ENCODE assay signal across 11 cellular contexts in genomic region chr21:41368361-41369104, GRCh38. TPM values are rescaled to one million over a fixed set of nuclear protein-coding genes. Genes with fewer than 3 reads are reported as not detected.
DNase-seq lines count a peak whose midpoint lies in the region; ATAC-seq and TF ChIP-seq lines count a peak whose summit lies in the region.
"Had no signal": no experiment of that assay in that cellular context is flagged by ENCODE, and none has a peak within 500 bp of the region (broad histone marks: within the 10 kb centered on the region; RNA-seq: fewer than 3 reads in every experiment).

No MANE protein-coding gene starts in this region.

- peak overlapping the region; percentile 70 for H3K4me3 ChIP-seq in SU-DHL-6 (ENCODE audit: insufficient read depth, low read length, poor library complexity, severe bottlenecking)
- H3K4me3 ChIP-seq in lower lobe of right lung: peak overlapping the region; percentile 53
- peak overlapping the region; percentile 35 to 52 for H3K4me3 ChIP-seq in tibial artery

- no peak for ATAC-seq in lower lobe of right lung

- no peaks in the 10 kb centered on the region for H3K9me2 ChIP-seq in SU-DHL-6 (replicated peaks; ENCODE audit: insufficient read depth, low read length)

- TF ChIP-seq CTCF in SU-DHL-6 (IDR thresholded peaks at IDR 0.05; ENCODE audit: insufficient read depth, low read length, poor library complexity, severe bottlenecking) (no peak), lower lobe of right lung (IDR thresholded peaks at IDR 0.05) (no peak), tibial artery (IDR thresholded peaks at IDR 0.05) (no peak)

- H3K4me3 Mint-ChIP-seq in activated naive CD4-positive, alpha-beta T cell treated with anti-CD3 and anti-CD28 coated beads for 36 hours: peak overlapping the region; percentile 77

- H3K79me2 ChIP-seq in SU-DHL-6 (ENCODE audit: insufficient read depth, low read length): peaks cover 37% of the 10 kb centered on the region

- no peaks in the 10 kb centered on the region for H3K36me3 ChIP-seq in SU-DHL-6 (ENCODE audit: low read length)
- peaks cover 6% of the 10 kb centered on the region for H3K36me3 ChIP-seq in lower lobe of right lung
- H3K36me3 ChIP-seq in tibial artery: no peaks in the 10 kb centered on the region

- no peaks in the 10 kb centered on the region for H3K9me3 Mint-ChIP-seq in activated naive CD4-positive, alpha-beta T cell treated with anti-CD3 and anti-CD28 coated beads for 36 hours
- H3K9me3 Mint-ChIP-seq: nephron progenitor cell had no signal

- intact Hi-C loops in activated naive CD4-positive, alpha-beta T cell treated with anti-CD3 and anti-CD28 coated beads for 36 hours (cut with micrococcal nuclease): loop anchor here (1.0 to 10.0 kb wide), 3 partner anchors 86 to 1036 kb away; partner anchors contain the start of gene UBASH3A
- intact Hi-C loops in lower lobe of right lung (cut with DNase I): no loop called here
- intact Hi-C loops in tibial artery (cut with DNase I; ENCODE audit: low total_unique reads): no loop called here

- H3K27ac ChIP-seq in SU-DHL-6 (ENCODE audit: low read depth, low read length) (peak overlapping the region; percentile 83), lower lobe of right lung (peak overlapping the region; percentile 56), tibial artery (no peak overlapping the region)

- H3K27ac Mint-ChIP-seq in activated naive CD4-positive, alpha-beta T cell treated with anti-CD3 and anti-CD28 coated beads for 36 hours: peak overlapping the region; percentile 90
- H3K27ac Mint-ChIP-seq: nephron progenitor cell had no signal

- peaks cover 3% of the 10 kb centered on the region for H3K36me3 Mint-ChIP-seq in activated naive CD4-positive, alpha-beta T cell treated with anti-CD3 and anti-CD28 coated beads for 36 hours (ENCODE audit: low read depth)

- DNase-seq in activated naive CD4-positive, alpha-beta T cell treated with anti-CD3 and anti-CD28 coated beads for 36 hours: no peak
- DNase-seq in activated naive CD4-positive, alpha-beta T cell (lab: John Stamatoyannopoulos, UW): no peak
- DNase-seq in lower lobe of right lung (no peak), tibial artery (peak in 1 of 2 donors; percentile 39), NCI-H2196 (lab: John Stamatoyannopoulos, UW; ENCODE audit: unreplicated experiment) (no peak)
- no peak for DNase-seq in activated CD4-positive, CD25-positive, alpha-beta regulatory T cell (lab: John Stamatoyannopoulos, UW)
- no peak for DNase-seq in stimulated activated CD4-positive, alpha-beta T cell treated with anti-CD3 and anti-CD28 coated beads, Interleukin-4, amount 100 ng/mL, for 1 hour
- DNase-seq: NCI-H1694 had no signal

- peaks cover 19% of the 10 kb centered on the region for H3F3A ChIP-seq in SU-DHL-6 (ENCODE audit: insufficient read depth)

- H3K4me1 Mint-ChIP-seq in activated naive CD4-positive, alpha-beta T cell treated with anti-CD3 and anti-CD28 coated beads for 36 hours (ENCODE audit: low read depth): peaks cover 77% of the 10 kb centered on the region

- peak overlapping the region; percentile 89 for H3K4me2 ChIP-seq in SU-DHL-6 (ENCODE audit: low read depth, low read length, poor library complexity, severe bottlenecking)

- peak overlapping the region; percentile 90 for H2AFZ ChIP-seq in SU-DHL-6 (ENCODE audit: low read depth, low read length, severe bottlenecking)

- H3K9me3 ChIP-seq in SU-DHL-6 (ENCODE audit: insufficient read depth, low read length) (no peaks in the 10 kb centered on the region), lower lobe of right lung (no peaks in the 10 kb centered on the region), tibial artery (no peaks in the 10 kb centered on the region)

- CTCF ChIA-PET in activated naive CD4-positive, alpha-beta T cell treated with anti-CD3 and anti-CD28 coated beads for 36 hours (lab: Charles Lee): interaction anchor here (0.8 to 2.3 kb wide), 7 partner anchors 9 to 85 kb away, joined by 3 to 11 read pairs (median 4); no protein-coding TSS in a partner anchor

- H3K9ac ChIP-seq in SU-DHL-6 (ENCODE audit: low read length): peak overlapping the region; percentile 70

- H4K20me1 ChIP-seq in SU-DHL-6 (ENCODE audit: low read depth, low read length): no peaks in the 10 kb centered on the region

- no peaks in the 10 kb centered on the region for H3K27me3 Mint-ChIP-seq in activated naive CD4-positive, alpha-beta T cell treated with anti-CD3 and anti-CD28 coated beads for 36 hours (ENCODE audit: low read depth)

- H3K4me1 ChIP-seq in lower lobe of right lung (peaks cover 11% of the 10 kb centered on the region), tibial artery (peaks cover 0 to 13% (median 11%) of the 10 kb centered on the region in 4 donors)

- no peaks in the 10 kb centered on the region for H3K27me3 ChIP-seq in SU-DHL-6 (ENCODE audit: low read length)
- H3K27me3 ChIP-seq in lower lobe of right lung (ENCODE audit: low read depth): no peaks in the 10 kb centered on the region
- no peaks in the 10 kb centered on the region for H3K27me3 ChIP-seq in tibial artery

RNA-seq across cellular contexts. Expression of gene MX2, which starts 6.7 kb away (rescaled TPM):
- 10 to 100 TPM; 32.5 to 33.4 TPM for total RNA-seq in activated naive CD4-positive, alpha-beta T cell treated with anti-CD3 and anti-CD28 coated beads for 36 hours
- 35.5 TPM for total RNA-seq in lower lobe of right lung

RNA-seq across cellular contexts. Expression of gene FAM3B, which starts 51.9 kb away (rescaled TPM):
- not detected for total RNA-seq in activated naive CD4-positive, alpha-beta T cell treated with anti-CD3 and anti-CD28 coated beads for 36 hours
- 4.8 TPM for total RNA-seq in lower lobe of right lung
- total RNA-seq: activated CD8-positive, alpha-beta memory T cell treated with anti-CD3 and anti-CD28 coated beads for 36 hours had no signal

RNA-seq across cellular contexts. Expression of gene MX1, which starts 57.5 kb away (rescaled TPM):
- 100 to 1,000 TPM; 138 to 145 TPM for total RNA-seq in activated naive CD4-positive, alpha-beta T cell treated with anti-CD3 and anti-CD28 coated beads for 36 hours
- total RNA-seq in lower lobe of right lung: 211 TPM

Comparison
In these comparisons a context has a peak if more than half of its experiments do, and no peak if none do; other contexts are left out.
1. H3K27ac ChIP-seq: peak in SU-DHL-6 (single experiment) and lower lobe of right lung (single experiment); none in tibial artery (0 of 2).
2. Peak in every context shown above with its lines, with median percentiles within 50 percentile points of each other: H3K4me3 ChIP-seq.